ENCODE assay signal across 28 cellular contexts in the genomic region with DNA sequence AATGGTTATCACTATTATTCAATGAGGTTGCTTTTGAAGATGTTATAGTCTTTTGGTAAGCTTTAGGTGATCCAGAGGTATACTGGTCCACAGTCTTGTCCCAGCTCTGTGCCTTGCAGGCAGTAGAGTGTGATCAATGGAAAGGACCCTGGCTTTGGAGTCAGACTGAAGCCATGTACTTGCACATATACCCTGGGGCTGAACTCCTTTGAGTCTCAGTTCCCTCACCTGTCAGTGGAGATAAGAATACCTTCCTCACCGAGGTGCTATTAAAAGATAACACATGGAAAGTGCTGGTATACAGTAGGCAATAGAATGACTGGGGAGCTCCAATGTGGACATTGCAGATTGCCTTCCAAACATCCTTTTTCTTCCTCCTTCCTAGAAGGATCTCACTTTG.
"Had no signal": no experiment of that assay in that cellular context is flagged by ENCODE, and none has a peak within 500 bp of the region (broad histone marks: within the 10 kb centered on the region; RNA-seq: fewer than 3 reads in every experiment).

No MANE protein-coding gene starts in this region.

- H3K27me3 Mint-ChIP-seq: progenitor cell of endocrine pancreas; stimulated activated memory B cell treated with anti-CD40 and anti-IgM and Interleukin-4, amounts not matched to agents 10 μg/mL and 1 μg/mL and 100 μg/mL, for 72 hours had no signal

- H3K4me1 ChIP-seq: testis had no signal

- H3K27ac ChIP-seq: left lung, lower lobe of right lung, ovary, right atrium auricular region, right lobe of liver, testis, tibial artery had no signal

- DNase-seq: heart left ventricle; hypothalamus; immature natural killer cell; kidney; left colon; left lung; lower lobe of right lung; mammary epithelial cell; midbrain; mucosa of descending colon; naive thymus-derived CD4-positive, alpha-beta T cell; ovary; right lobe of liver; stimulated activated CD4-positive, alpha-beta T cell treated with anti-CD3 and anti-CD28 coated beads, Interleukin-1b, Interleukin-23, amount 100 ng/mL, for 48 hours; stimulated activated CD4-positive, alpha-beta T cell treated with anti-CD3 and anti-CD28 coated beads, Interleukin-2, amount 100 ng/mL, for 48 hours; stimulated activated CD4-positive, alpha-beta T cell treated with anti-CD3 and anti-CD28 coated beads, Interleukin-4, amount 100 ng/mL, for 4 hours; stimulated activated CD8-positive, alpha-beta memory T cell treated with anti-CD3 and anti-CD28 coated beads, Interleukin-4, amount 100 ng/mL, for 48 hours; stimulated activated naive CD4-positive, alpha-beta T cell treated with Interleukin-2 at 50 U/mL for 16 hours; stimulated activated naive CD8-positive, alpha-beta T cell treated with anti-CD3 and anti-CD28 coated beads, Interleukin-15, amount 100 ng/mL, for 72 hours; substantia nigra; testis; tibial artery; upper lobe of left lung had no signal

- H3K36me3 Mint-ChIP-seq: immature natural killer cell; naive thymus-derived CD4-positive, alpha-beta T cell; natural killer cell treated with Interleukin-12 subunit alpha and Interleukin-12 subunit beta and Interleukin-15 and Interleukin-18, amount 100 ng/mL, for 72 hours; stimulated activated memory B cell treated with anti-CD40 and anti-IgM and Interleukin-4, amounts not matched to agents 10 μg/mL and 1 μg/mL and 100 μg/mL, for 72 hours had no signal

- H3K27me3 ChIP-seq: heart left ventricle, left lung, ovary, right atrium auricular region, right lobe of liver, testis, tibial artery, upper lobe of left lung had no signal

- H3K36me3 ChIP-seq: left lung, lower lobe of right lung, ovary, right atrium auricular region, right lobe of liver, tibial artery, upper lobe of left lung had no signal

- H3K9me3 ChIP-seq: heart left ventricle, left lung, lower lobe of right lung, mucosa of descending colon, ovary, right atrium auricular region, right lobe of liver, testis, tibial artery, upper lobe of left lung had no signal

- ATAC-seq: heart left ventricle; left lung; lower lobe of right lung; naive thymus-derived CD4-positive, alpha-beta T cell; stimulated activated memory B cell treated with anti-CD40 and anti-IgM and Interleukin-4, amounts not matched to agents 10 μg/mL and 1 μg/mL and 100 μg/mL, for 72 hours; stimulated activated naive CD8-positive, alpha-beta T cell treated with anti-CD3 and anti-CD28 coated beads, Interleukin-15, amount 100 ng/mL, for 72 hours had no signal

- H3K4me3 Mint-ChIP-seq: immature natural killer cell; naive thymus-derived CD4-positive, alpha-beta T cell; natural killer cell treated with Interleukin-12 subunit alpha and Interleukin-12 subunit beta and Interleukin-15 and Interleukin-18, amount 100 ng/mL, for 72 hours; stimulated activated memory B cell treated with anti-CD40 and anti-IgM and Interleukin-4, amounts not matched to agents 10 μg/mL and 1 μg/mL and 100 μg/mL, for 72 hours; stimulated activated naive CD8-positive, alpha-beta T cell treated with anti-CD3 and anti-CD28 coated beads, Interleukin-15, amount 100 ng/mL, for 72 hours had no signal

- H3K4me2 ChIP-seq: smooth muscle cell had no signal

- H3K9me3 Mint-ChIP-seq: immature natural killer cell; naive thymus-derived CD4-positive, alpha-beta T cell; natural killer cell treated with Interleukin-12 subunit alpha and Interleukin-12 subunit beta and Interleukin-15 and Interleukin-18, amount 100 ng/mL, for 72 hours; stimulated activated memory B cell treated with anti-CD40 and anti-IgM and Interleukin-4, amounts not matched to agents 10 μg/mL and 1 μg/mL and 100 μg/mL, for 72 hours; stimulated activated naive CD8-positive, alpha-beta T cell treated with anti-CD3 and anti-CD28 coated beads, Interleukin-15, amount 100 ng/mL, for 72 hours had no signal

- H3K4me3 ChIP-seq: heart left ventricle, left lung, lower lobe of right lung, mucosa of descending colon, ovary, right atrium auricular region, right lobe of liver, smooth muscle cell, testis, tibial artery, upper lobe of left lung had no signal

- H3K27ac Mint-ChIP-seq: immature natural killer cell; naive thymus-derived CD4-positive, alpha-beta T cell; natural killer cell treated with Interleukin-12 subunit alpha and Interleukin-12 subunit beta and Interleukin-15 and Interleukin-18, amount 100 ng/mL, for 72 hours; progenitor cell of endocrine pancreas; stimulated activated memory B cell treated with anti-CD40 and anti-IgM and Interleukin-4, amounts not matched to agents 10 μg/mL and 1 μg/mL and 100 μg/mL, for 72 hours; stimulated activated naive CD8-positive, alpha-beta T cell treated with anti-CD3 and anti-CD28 coated beads, Interleukin-15, amount 100 ng/mL, for 72 hours had no signal
